1 cellular context compared by ENCODE assay signal in genomic region chr2:26961603-26962184, GRCh38.
TF ChIP-seq lines count a peak whose summit lies in the region.

No MANE protein-coding gene starts in this region.

TF ChIP-seq in HEK293, 187 proteins besides CTCF, POLR2A, EP300 and RAD21 (continued from another document):
- TF ChIP-seq, protein P1, sequence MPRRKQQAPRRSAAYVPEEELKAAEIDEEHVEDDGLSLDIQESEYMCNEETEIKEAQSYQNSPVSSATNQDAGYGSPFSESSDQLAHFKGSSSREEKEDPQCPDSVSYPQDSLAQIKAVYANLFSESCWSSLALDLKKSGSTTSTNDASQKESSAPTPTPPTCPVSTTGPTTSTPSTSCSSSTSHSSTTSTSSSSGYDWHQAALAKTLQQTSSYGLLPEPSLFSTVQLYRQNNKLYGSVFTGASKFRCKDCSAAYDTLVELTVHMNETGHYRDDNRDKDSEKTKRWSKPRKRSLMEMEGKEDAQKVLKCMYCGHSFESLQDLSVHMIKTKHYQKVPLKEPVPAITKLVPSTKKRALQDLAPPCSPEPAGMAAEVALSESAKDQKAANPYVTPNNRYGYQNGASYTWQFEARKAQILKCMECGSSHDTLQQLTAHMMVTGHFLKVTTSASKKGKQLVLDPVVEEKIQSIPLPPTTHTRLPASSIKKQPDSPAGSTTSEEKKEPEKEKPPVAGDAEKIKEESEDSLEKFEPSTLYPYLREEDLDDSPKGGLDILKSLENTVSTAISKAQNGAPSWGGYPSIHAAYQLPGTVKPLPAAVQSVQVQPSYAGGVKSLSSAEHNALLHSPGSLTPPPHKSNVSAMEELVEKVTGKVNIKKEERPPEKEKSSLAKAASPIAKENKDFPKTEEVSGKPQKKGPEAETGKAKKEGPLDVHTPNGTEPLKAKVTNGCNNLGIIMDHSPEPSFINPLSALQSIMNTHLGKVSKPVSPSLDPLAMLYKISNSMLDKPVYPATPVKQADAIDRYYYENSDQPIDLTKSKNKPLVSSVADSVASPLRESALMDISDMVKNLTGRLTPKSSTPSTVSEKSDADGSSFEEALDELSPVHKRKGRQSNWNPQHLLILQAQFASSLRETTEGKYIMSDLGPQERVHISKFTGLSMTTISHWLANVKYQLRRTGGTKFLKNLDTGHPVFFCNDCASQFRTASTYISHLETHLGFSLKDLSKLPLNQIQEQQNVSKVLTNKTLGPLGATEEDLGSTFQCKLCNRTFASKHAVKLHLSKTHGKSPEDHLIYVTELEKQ (tag by site-specific recombination; IDR thresholded peaks at IDR 0.05; ENCODE audit: borderline replicate concordance), result no peak
- TF ChIP-seq ZNF548 (tag by site-specific recombination; IDR thresholded peaks at IDR 0.05), result no peak
